ENCODE assay signal across 2 cellular contexts in genomic region chr22:40055143-40055926, GRCh38.
TF ChIP-seq lines count a peak whose summit lies in the region.

No MANE protein-coding gene starts in this region.

TF ChIP-seq in SK-N-SH treated with all-trans-retinoic acid at 6 μM for 48 hours, 23 proteins besides CTCF, POLR2A, EP300 and RAD21 (continued from another document):
- TF ChIP-seq BACH2 (CRISPR knock-in tag; IDR thresholded peaks at IDR 0.05; ENCODE audit: borderline replicate concordance), result no peak
- TF ChIP-seq PATZ1 (CRISPR knock-in tag; IDR thresholded peaks at IDR 0.05; ENCODE audit: borderline replicate concordance), result no peak
- TF ChIP-seq ESRRG (CRISPR knock-in tag; IDR thresholded peaks at IDR 0.05), result no peak
- TF ChIP-seq ZC3H10 (CRISPR knock-in tag; IDR thresholded peaks at IDR 0.05), result no peak
- TF ChIP-seq POU6F1 (CRISPR knock-in tag; IDR thresholded peaks at IDR 0.05; ENCODE audit: borderline replicate concordance, low read depth), result no peak
- TF ChIP-seq TOX (CRISPR knock-in tag; IDR thresholded peaks at IDR 0.05; ENCODE audit: borderline replicate concordance), result no peak

TF ChIP-seq in SK-N-SH, 30 proteins besides CTCF, POLR2A, EP300 and RAD21 (continued from another document):
- TF ChIP-seq USF2 (IDR thresholded peaks at IDR 0.05; ENCODE audit: borderline replicate concordance, low read depth, low read length), result no peak
- TF ChIP-seq USF1 (IDR thresholded peaks at IDR 0.05; ENCODE audit: borderline replicate concordance, low read depth), result no peak
- TF ChIP-seq, protein P1, sequence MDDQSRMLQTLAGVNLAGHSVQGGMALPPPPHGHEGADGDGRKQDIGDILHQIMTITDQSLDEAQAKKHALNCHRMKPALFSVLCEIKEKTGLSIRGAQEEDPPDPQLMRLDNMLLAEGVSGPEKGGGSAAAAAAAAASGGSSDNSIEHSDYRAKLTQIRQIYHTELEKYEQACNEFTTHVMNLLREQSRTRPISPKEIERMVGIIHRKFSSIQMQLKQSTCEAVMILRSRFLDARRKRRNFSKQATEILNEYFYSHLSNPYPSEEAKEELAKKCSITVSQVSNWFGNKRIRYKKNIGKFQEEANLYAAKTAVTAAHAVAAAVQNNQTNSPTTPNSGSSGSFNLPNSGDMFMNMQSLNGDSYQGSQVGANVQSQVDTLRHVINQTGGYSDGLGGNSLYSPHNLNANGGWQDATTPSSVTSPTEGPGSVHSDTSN (IDR thresholded peaks at IDR 0.05), result no peak
